13 cellular contexts compared by ENCODE assay signal in the genomic region with DNA sequence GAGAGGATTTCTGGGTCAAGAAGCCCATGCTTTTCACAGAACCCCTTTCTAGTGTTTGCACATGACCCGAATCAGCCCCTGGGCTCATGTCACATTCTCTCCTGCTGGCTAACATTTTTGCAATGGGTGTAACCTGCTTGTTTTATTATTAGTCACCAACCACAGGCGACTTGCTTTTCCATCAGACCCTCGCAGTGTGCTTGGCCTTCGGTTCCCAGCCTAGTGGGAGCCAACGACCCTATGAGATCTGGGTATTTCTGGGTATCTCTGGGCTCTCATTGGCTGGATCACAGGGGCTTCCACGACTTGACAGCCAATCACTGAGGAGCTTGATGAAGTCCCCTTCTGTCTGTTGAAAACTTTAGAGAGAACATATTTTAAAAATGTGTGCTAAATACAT. TPM values are rescaled to one million over a fixed set of nuclear protein-coding genes. Genes with fewer than 3 reads are reported as not detected.
DNase-seq lines count a peak whose midpoint lies in the region; ATAC-seq and TF ChIP-seq lines count a peak whose summit lies in the region.
"Had no signal": no experiment of that assay in that cellular context is flagged by ENCODE, and none has a peak within 500 bp of the region (broad histone marks: within the 10 kb centered on the region; RNA-seq: fewer than 3 reads in every experiment).

No MANE protein-coding gene starts in this region.

- TF ChIP-seq POLR2A in vagina (IDR thresholded peaks at IDR 0.05), result no peak

- H3K4me1 ChIP-seq in left ventricle myocardium inferior, result peaks cover 22% of the 10 kb centered on the region
- peaks cover 67% of the 10 kb centered on the region for H3K4me1 ChIP-seq in vagina
- H3K4me1 ChIP-seq: psoas muscle had no signal

- H3K9me3 ChIP-seq in left ventricle myocardium inferior (replicated peaks) (peaks cover 12% of the 10 kb centered on the region), vagina (no peaks in the 10 kb centered on the region)
- H3K9me3 ChIP-seq: psoas muscle had no signal

- no peak overlapping the region for H3K4me3 ChIP-seq in left ventricle myocardium inferior
- no peak overlapping the region for H3K4me3 ChIP-seq in vagina
- H3K4me3 ChIP-seq: psoas muscle had no signal

- TF ChIP-seq CTCF in left ventricle myocardium inferior (IDR thresholded peaks at IDR 0.05; ENCODE audit: borderline replicate concordance) (no peak), vagina (IDR thresholded peaks at IDR 0.05) (no peak)

- peak overlapping the region; percentile 64 for H3K27ac ChIP-seq in left ventricle myocardium inferior (replicated peaks)
- peak overlapping the region; percentile 85 for H3K27ac ChIP-seq in vagina
- H3K27ac ChIP-seq: KMS-11, psoas muscle had no signal

- H3K36me3 ChIP-seq in left ventricle myocardium inferior (no peaks in the 10 kb centered on the region), vagina (no peaks in the 10 kb centered on the region)

- DNase-seq in left ventricle myocardium inferior, result no peak
- DNase-seq in Right ventricle myocardium superior, result no peak
- DNase-seq in amniotic stem cell (lab: John Stamatoyannopoulos, UW), result peak; percentile 86
- DNase-seq in islet precursor cell, result peak; percentile 81
- DNase-seq in vagina (ENCODE audit: extremely low spot score in 2 of 2), result no peak
- DNase-seq: activated T-cell treated with anti-CD3 and anti-CD28 coated beads, Interleukin-2, amount 50 U/mL, for 4 hours; NCI-H524; stimulated activated CD8-positive, alpha-beta memory T cell treated with anti-CD3 and anti-CD28 coated beads, Interleukin-4, amount 100 ng/mL, for 48 hours had no signal

- intact Hi-C loops in left ventricle myocardium inferior (cut with micrococcal nuclease), result no loop called here
- intact Hi-C loops in Right ventricle myocardium superior (cut with DNase I), result no loop called here
- intact Hi-C loops in vagina (cut with DNase I), result no loop called here

- H3K27me3 ChIP-seq in left ventricle myocardium inferior (ENCODE audit: low read depth) (peaks cover 40% of the 10 kb centered on the region), vagina (no peaks in the 10 kb centered on the region)

- ATAC-seq in Right ventricle myocardium superior (ENCODE audit: poor library complexity) (no peak), esophagus mucosa (no peak), HG02571 (IDR thresholded peaks at IDR 0.05; ENCODE audit: unreplicated experiment) (no peak), GM19023 (IDR thresholded peaks at IDR 0.05; ENCODE audit: unreplicated experiment) (no peak)
- ATAC-seq: activated T-cell treated with anti-CD3 and anti-CD28 coated beads, Interleukin-2, amount 50 U/mL, for 4 hours had no signal

RNA-seq across cellular contexts. Expression of a gene that starts 11.0 kb away (rescaled TPM):
- total RNA-seq in left ventricle myocardium inferior (56.7 TPM), Right ventricle myocardium superior (69.7 TPM), vagina (94.3 TPM), esophagus mucosa (10.4 TPM)

RNA-seq across cellular contexts. Expression of a gene that starts 57.8 kb away (rescaled TPM):
- total RNA-seq in left ventricle myocardium inferior, result 34.3 TPM
- 40.7 TPM for total RNA-seq in Right ventricle myocardium superior
- total RNA-seq in vagina, result 12.0 TPM
- 15.9 TPM for total RNA-seq in esophagus mucosa

Comparison
In these comparisons a context has a peak if more than half of its experiments do, and no peak if none do; other contexts are left out.
1. DNase-seq: peak in amniotic stem cell (single experiment) and islet precursor cell (single experiment); none in left ventricle myocardium inferior (single experiment), Right ventricle myocardium superior (single experiment) and vagina (0 of 2).